14 cellular contexts compared by ENCODE assay signal in the genomic region with DNA sequence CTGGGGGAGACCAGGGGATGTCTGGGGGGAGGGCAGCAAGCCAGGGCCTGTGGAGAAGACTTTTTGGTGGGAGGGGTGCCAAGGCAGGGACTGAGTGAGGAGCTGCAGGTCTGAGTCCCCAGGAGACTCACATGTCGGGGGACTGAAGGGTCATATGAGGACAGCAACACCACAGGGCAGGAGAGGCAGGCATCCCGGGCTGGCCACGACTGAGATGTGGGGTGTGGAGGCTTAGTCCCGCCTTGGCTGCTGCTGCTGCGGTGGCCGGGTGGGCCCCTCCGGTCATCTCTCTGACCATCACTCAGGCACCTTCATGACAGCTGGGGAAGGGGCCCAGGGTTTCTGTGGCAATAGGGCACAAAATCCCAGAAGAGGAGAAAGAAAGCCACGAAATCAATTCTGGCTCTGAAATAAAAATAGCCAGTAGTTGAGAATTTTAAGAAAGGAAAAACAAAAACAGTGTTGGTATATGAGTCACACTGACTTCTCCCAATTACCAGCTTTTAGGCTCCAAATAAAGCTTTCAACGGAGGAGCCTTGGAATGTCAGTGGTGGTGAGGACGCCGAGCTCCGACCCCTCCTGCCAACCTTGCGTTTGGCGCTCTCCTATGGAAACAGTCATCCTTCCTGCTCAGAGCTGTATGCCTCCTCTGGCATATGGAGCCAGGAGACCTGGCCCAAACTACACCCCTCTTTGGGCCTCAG. TPM values are rescaled to one million over a fixed set of nuclear protein-coding genes. Genes with fewer than 3 reads are reported as not detected.
A peak's percentile ranks its signal among the peaks of the same experiment; 100 is the strongest.
DNase-seq lines count a peak whose midpoint lies in the region; ATAC-seq and TF ChIP-seq lines count a peak whose summit lies in the region.
"Had no signal": no experiment of that assay in that cellular context is flagged by ENCODE, and none has a peak within 500 bp of the region (broad histone marks: within the 10 kb centered on the region; RNA-seq: fewer than 3 reads in every experiment).

No MANE protein-coding gene starts in this region.

- no peaks in the 10 kb centered on the region for H3K9me3 ChIP-seq in ascending aorta
- no peaks in the 10 kb centered on the region for H3K9me3 ChIP-seq in right cardiac atrium (ENCODE audit: control insufficient read depth, low read length)
- H3K9me3 ChIP-seq in tibial artery = no peaks in the 10 kb centered on the region

- H3K4me3 ChIP-seq in ascending aorta = peak overlapping the region; percentile 19 to 51
- no peak overlapping the region for H3K4me3 ChIP-seq in right cardiac atrium (ENCODE audit: low read length)
- H3K4me3 ChIP-seq in tibial artery = peak overlapping the region; percentile 26 to 40

- ATAC-seq in right cardiac atrium (peak; percentile 41 to 47), GM18858 (IDR thresholded peaks at IDR 0.05; ENCODE audit: unreplicated experiment) (no peak), HG02973 (IDR thresholded peaks at IDR 0.05; ENCODE audit: unreplicated experiment) (no peak), HG03045 (IDR thresholded peaks at IDR 0.05; ENCODE audit: unreplicated experiment) (no peak)
- ATAC-seq: activated CD8-positive, alpha-beta T cell treated with anti-CD3 and anti-CD28 coated beads for 36 hours had no signal

- H3K27me3 ChIP-seq in ascending aorta (no peaks in the 10 kb centered on the region), right cardiac atrium (ENCODE audit: control insufficient read depth, insufficient read depth) (no peaks in the 10 kb centered on the region), tibial artery (no peaks in the 10 kb centered on the region)

- H3K36me3 ChIP-seq in ascending aorta (no peaks in the 10 kb centered on the region), tibial artery (no peaks in the 10 kb centered on the region)

- WGBS in right cardiac atrium = 43% methylated on average over 14 of the region's 14 CpGs

- peak overlapping the region; percentile 91 to 93 for H3K27ac ChIP-seq in ascending aorta
- peak overlapping the region; percentile 63 for H3K27ac ChIP-seq in right cardiac atrium (ENCODE audit: low read length)
- peak overlapping the region; percentile 87 to 91 for H3K27ac ChIP-seq in tibial artery

- intact Hi-C loops in ascending aorta (cut with DNase I) = loop anchor here (5.0 kb wide), 3 partner anchors 52 to 133 kb away; a partner anchor contains a TSS
- intact Hi-C loops in right cardiac atrium (cut with DNase I) = no loop called here
- intact Hi-C loops in tibial artery (cut with DNase I; ENCODE audit: low total_unique reads) = no loop called here

- H3K4me1 ChIP-seq in ascending aorta (peaks cover 19 to 45% of the 10 kb centered on the region in 2 donors), right cardiac atrium (ENCODE audit: control insufficient read depth, insufficient read depth, low read length) (peaks cover 9% of the 10 kb centered on the region), tibial artery (peaks cover 6 to 67% (median 43%) of the 10 kb centered on the region in 4 donors)

- TF ChIP-seq CTCF in ascending aorta (IDR thresholded peaks at IDR 0.05) = no peak
- no peak for TF ChIP-seq CTCF in tibial artery (IDR thresholded peaks at IDR 0.05)

- DNase-seq in H4 (ENCODE audit: low spot score) (peak; percentile 59), ascending aorta (ENCODE audit: low spot score in 2 of 2) (peak; percentile 42 to 88), right cardiac atrium (peak; percentile 45 to 73 (median 65)), tibial artery (peak; percentile 58 to 82)
- no peak for DNase-seq in stimulated activated naive CD4-positive, alpha-beta T cell (lab: John Stamatoyannopoulos, UW)
- DNase-seq: activated CD8-positive, alpha-beta T cell treated with anti-CD3 and anti-CD28 coated beads for 36 hours; activated naive CD8-positive, alpha-beta T cell treated with anti-CD3 and anti-CD28 coated beads, Interleukin-2, amount 10 ng/mL, durations not matched to agents 7 days and 5 days; DMS79 treated with DMSO at 0.1 percent for 48 hours; effector memory CD4-positive, alpha-beta T cell; NCI-H1417 had no signal

RNA-seq across cellular contexts. Expression of a gene that starts 52.9 kb away (rescaled TPM):
- 0.41 and 0.66 TPM in 2 replicates for total RNA-seq in H4 (2014; rRNA removed; shearing (Covaris generic))
- 136 TPM for total RNA-seq in ascending aorta
- total RNA-seq in right cardiac atrium = 10 to 100 TPM; 20.1 to 34.0 (median 21.2) TPM
- 11.6 TPM for polyA plus RNA-seq in right cardiac atrium
- total RNA-seq: HT-29 had no signal

Comparison
In these comparisons a context has a peak if more than half of its experiments do, and no peak if none do; other contexts are left out.
1. DNase-seq: peak in H4 (single experiment), ascending aorta (2 of 2), right cardiac atrium (3 of 3) and tibial artery (2 of 2); none in stimulated activated naive CD4-positive, alpha-beta T cell (0 of 6).
2. ATAC-seq: peak in right cardiac atrium (2 of 2); none in GM18858 (single experiment), HG02973 (single experiment) and HG03045 (single experiment).
3. RNA of a gene that starts 52.9 kb away (total RNA-seq): 136 TPM in ascending aorta (single experiment) and 20.1 to 34.0 TPM in right cardiac atrium; 0.41 to 0.66 TPM in H4; every median in the first group is over 10 times any median in the second.
4. Peak in every context shown above with its lines, with median percentiles within 50 percentile points of each other: H3K27ac ChIP-seq.